9 cellular contexts compared by ENCODE assay signal in the genomic region with DNA sequence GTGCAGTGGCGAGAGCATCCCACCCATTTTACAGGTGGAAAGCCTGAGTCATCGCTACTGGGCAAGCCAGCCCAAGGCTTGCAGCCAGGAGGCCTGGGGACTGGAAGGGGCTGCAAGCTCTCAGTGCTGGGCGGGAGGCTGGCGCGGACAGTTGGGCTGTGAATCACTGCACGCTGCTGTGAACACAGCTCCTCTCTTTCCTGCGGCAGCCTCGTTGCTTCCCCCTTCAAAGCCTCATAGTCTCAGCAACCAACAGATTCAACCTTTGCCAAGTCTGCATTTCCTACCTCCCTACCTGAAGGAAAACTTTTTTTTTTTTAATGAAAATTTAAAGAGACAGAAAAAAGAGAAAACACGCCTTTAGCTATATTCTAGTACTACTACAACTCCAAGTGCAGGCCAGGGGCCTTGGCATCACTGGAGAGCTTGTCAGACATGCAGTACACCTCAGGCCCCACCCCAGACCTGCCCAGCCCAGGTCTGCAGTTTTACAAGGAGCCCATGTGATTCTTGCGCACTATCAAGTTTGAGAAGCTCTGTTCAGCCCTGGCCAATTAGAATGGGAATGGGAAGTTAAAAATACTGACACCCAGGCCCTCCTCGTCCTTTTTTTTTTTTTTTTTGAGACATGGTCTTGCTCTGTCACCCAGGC.
DNase-seq lines count a peak whose midpoint lies in the region; ATAC-seq and TF ChIP-seq lines count a peak whose summit lies in the region.
"Had no signal": no experiment of that assay in that cellular context is flagged by ENCODE, and none has a peak within 500 bp of the region (broad histone marks: within the 10 kb centered on the region; RNA-seq: fewer than 3 reads in every experiment).

No MANE protein-coding gene starts in this region.

- H3K27ac Mint-ChIP-seq in activated naive CD4-positive, alpha-beta T cell treated with anti-CD3 and anti-CD28 coated beads, Interleukin-2, amount 50 U/mL, for 72 hours = peak overlapping the region; percentile 44 to 93
- no peak overlapping the region for H3K27ac Mint-ChIP-seq in activated naive CD4-positive, alpha-beta T cell treated with anti-CD3 and anti-CD28 coated beads, Interleukin-2, amount 10 ng/mL, durations not matched to agents 7 days and 5 days

- no peak for ATAC-seq in activated naive CD4-positive, alpha-beta T cell treated with anti-CD3 and anti-CD28 coated beads, Interleukin-2, amount 50 U/mL, for 72 hours
- ATAC-seq in body of pancreas (no peak), lower lobe of right lung (peak; percentile 15 to 27), HG02870 (IDR thresholded peaks at IDR 0.05; ENCODE audit: unreplicated experiment) (no peak), HG03439 (IDR thresholded peaks at IDR 0.05; ENCODE audit: unreplicated experiment) (no peak)

- no peak overlapping the region for H3K4me3 Mint-ChIP-seq in activated naive CD4-positive, alpha-beta T cell treated with anti-CD3 and anti-CD28 coated beads, Interleukin-2, amount 10 ng/mL, durations not matched to agents 7 days and 5 days

- H3K27me3 ChIP-seq in body of pancreas = no peaks in the 10 kb centered on the region
- no peaks in the 10 kb centered on the region for H3K27me3 ChIP-seq in lower lobe of right lung (ENCODE audit: low read depth)
- H3K27me3 ChIP-seq in vagina = no peaks in the 10 kb centered on the region
- H3K27me3 ChIP-seq: neutrophil had no signal

- peaks cover 0 to 2% of the 10 kb centered on the region in 2 donors for H3K36me3 ChIP-seq in body of pancreas (replicated peaks in 1 of 2; ENCODE audit: insufficient read depth in 1 of 2, low read depth in 2 of 2)
- H3K36me3 ChIP-seq in lower lobe of right lung = peaks cover 5% of the 10 kb centered on the region
- H3K36me3 ChIP-seq in vagina = no peaks in the 10 kb centered on the region
- H3K36me3 ChIP-seq: neutrophil had no signal

- H3K9me3 ChIP-seq in body of pancreas = no peaks in the 10 kb centered on the region
- no peaks in the 10 kb centered on the region for H3K9me3 ChIP-seq in lower lobe of right lung
- no peaks in the 10 kb centered on the region for H3K9me3 ChIP-seq in vagina
- H3K9me3 ChIP-seq: neutrophil had no signal

- DNase-seq in activated naive CD4-positive, alpha-beta T cell treated with anti-CD3 and anti-CD28 coated beads, Interleukin-2, amount 50 U/mL, for 72 hours (ENCODE audit: low spot score in 2 of 2) = no peak
- no peak for DNase-seq in activated naive CD4-positive, alpha-beta T cell treated with anti-CD3 and anti-CD28 coated beads, Interleukin-2, amount 10 ng/mL, durations not matched to agents 7 days and 5 days
- DNase-seq in body of pancreas = peak; percentile 22 to 35 (median 28)
- no peak for DNase-seq in lower lobe of right lung
- no peak for DNase-seq in vagina (ENCODE audit: extremely low spot score in 2 of 2)
- no peak for DNase-seq in SHP77 (lab: John Stamatoyannopoulos, UW)

- H3K4me1 ChIP-seq in body of pancreas (peaks cover 14% of the 10 kb centered on the region), lower lobe of right lung (peaks cover 14% of the 10 kb centered on the region), vagina (peaks cover 24% of the 10 kb centered on the region)

- no peaks in the 10 kb centered on the region for H3K9me3 Mint-ChIP-seq in activated naive CD4-positive, alpha-beta T cell treated with anti-CD3 and anti-CD28 coated beads, Interleukin-2, amount 50 U/mL, for 72 hours
- H3K9me3 Mint-ChIP-seq in activated naive CD4-positive, alpha-beta T cell treated with anti-CD3 and anti-CD28 coated beads, Interleukin-2, amount 10 ng/mL, durations not matched to agents 7 days and 5 days = peaks cover 4% of the 10 kb centered on the region

- no peaks in the 10 kb centered on the region for H3K27me3 Mint-ChIP-seq in activated naive CD4-positive, alpha-beta T cell treated with anti-CD3 and anti-CD28 coated beads, Interleukin-2, amount 10 ng/mL, durations not matched to agents 7 days and 5 days

- intact Hi-C loops in body of pancreas (cut with DNase I) = no loop called here
- intact Hi-C loops in lower lobe of right lung (cut with DNase I) = no loop called here
- intact Hi-C loops in vagina (cut with DNase I) = no loop called here

- CTCF ChIA-PET in activated naive CD4-positive, alpha-beta T cell treated with anti-CD3 and anti-CD28 coated beads, Interleukin-2, amount 10 ng/mL, durations not matched to agents 7 days and 5 days (lab: Charles Lee) = interaction anchor here (1.1 to 1.2 kb wide), 2 partner anchors 71 to 476 kb away, joined by 3 to 5 read pairs; no protein-coding TSS in a partner anchor

- peaks cover 36 to 68% of the 10 kb centered on the region in 2 donors for H3K36me3 Mint-ChIP-seq in activated naive CD4-positive, alpha-beta T cell treated with anti-CD3 and anti-CD28 coated beads, Interleukin-2, amount 50 U/mL, for 72 hours
- peaks cover 70% of the 10 kb centered on the region for H3K36me3 Mint-ChIP-seq in activated naive CD4-positive, alpha-beta T cell treated with anti-CD3 and anti-CD28 coated beads, Interleukin-2, amount 10 ng/mL, durations not matched to agents 7 days and 5 days

- 78 to 82% methylated on average over 11 of the region's 11 CpGs for WGBS in body of pancreas, 2 donors

- TF ChIP-seq POLR2A in body of pancreas (IDR thresholded peaks at IDR 0.05) (no peak), vagina (IDR thresholded peaks at IDR 0.05) (no peak)

- peak overlapping the region; percentile 18 to 68 (median 61) for H3K27ac ChIP-seq in body of pancreas
- peak overlapping the region; percentile 53 for H3K27ac ChIP-seq in lower lobe of right lung
- H3K27ac ChIP-seq in vagina = peak overlapping the region; percentile 91
- H3K27ac ChIP-seq: neutrophil had no signal

- H3K4me3 ChIP-seq in body of pancreas (no peak overlapping the region), lower lobe of right lung (no peak overlapping the region), vagina (peak overlapping the region in 1 of 2 donors; percentile 13)

- TF ChIP-seq CTCF in body of pancreas (IDR thresholded peaks at IDR 0.05) (no peak), lower lobe of right lung (IDR thresholded peaks at IDR 0.05) (no peak), vagina (IDR thresholded peaks at IDR 0.05) (no peak)

- peaks cover 3% of the 10 kb centered on the region for H3K4me1 Mint-ChIP-seq in activated naive CD4-positive, alpha-beta T cell treated with anti-CD3 and anti-CD28 coated beads, Interleukin-2, amount 10 ng/mL, durations not matched to agents 7 days and 5 days

Comparison
In these comparisons a context has a peak if more than half of its experiments do, and no peak if none do; other contexts are left out.
1. ATAC-seq: peak in lower lobe of right lung (2 of 2); none in activated naive CD4-positive, alpha-beta T cell treated with anti-CD3 and anti-CD28 coated beads, Interleukin-2, amount 50 U/mL, for 72 hours (0 of 2), body of pancreas (single experiment), HG02870 (single experiment) and HG03439 (single experiment).
2. DNase-seq: peak in body of pancreas (4 of 4); none in activated naive CD4-positive, alpha-beta T cell treated with anti-CD3 and anti-CD28 coated beads, Interleukin-2, amount 50 U/mL, for 72 hours (0 of 2), activated naive CD4-positive, alpha-beta T cell treated with anti-CD3 and anti-CD28 coated beads, Interleukin-2, amount 10 ng/mL, durations not matched to agents 7 days and 5 days (single experiment), lower lobe of right lung (single experiment), vagina (0 of 2) and SHP77 (0 of 2).
3. Peak in every context shown above with its lines, with median percentiles within 50 percentile points of each other: H3K27ac ChIP-seq.